In genomic region chr11:88175707-88176066, GRCh38 we compare ENCODE assay signal across 9 cellular contexts. TPM values are rescaled to one million over a fixed set of nuclear protein-coding genes. Genes with fewer than 3 reads are reported as not detected.
DNase-seq lines count a peak whose midpoint lies in the region; ATAC-seq and TF ChIP-seq lines count a peak whose summit lies in the region.
"Had no signal": no experiment of that assay in that cellular context is flagged by ENCODE, and none has a peak within 500 bp of the region (broad histone marks: within the 10 kb centered on the region; RNA-seq: fewer than 3 reads in every experiment).

No MANE protein-coding gene starts in this region.

- no peaks in the 10 kb centered on the region for H3K36me3 ChIP-seq in ES-I3 (ENCODE audit: insufficient read depth, low read length)
- H3K36me3 ChIP-seq in naive thymus-derived CD4-positive, alpha-beta T cell (ENCODE audit: control insufficient read depth in 2 of 3, insufficient read depth in 3 of 3, low read length in 3 of 3): no peaks in the 10 kb centered on the region

- peaks cover 9% of the 10 kb centered on the region for H3K27me3 Mint-ChIP-seq in brain
- peaks cover 0 to 9% (median 7%) of the 10 kb centered on the region in 5 donors for H3K27me3 Mint-ChIP-seq in naive thymus-derived CD4-positive, alpha-beta T cell

- H3K27ac ChIP-seq in naive thymus-derived CD4-positive, alpha-beta T cell (ENCODE audit: low read depth, low read length): no peak overlapping the region
- H3K27ac ChIP-seq: HL-60 had no signal

- H3K27ac Mint-ChIP-seq in brain: peak overlapping the region in 3 of 5 experiments; percentile 34 to 80 (median 45)
- no peak overlapping the region for H3K27ac Mint-ChIP-seq in naive thymus-derived CD4-positive, alpha-beta T cell

- no peaks in the 10 kb centered on the region for H3K9me3 ChIP-seq in ES-I3 (ENCODE audit: control insufficient read depth, insufficient read depth, low read length)
- no peaks in the 10 kb centered on the region for H3K9me3 ChIP-seq in naive thymus-derived CD4-positive, alpha-beta T cell (ENCODE audit: control insufficient read depth in 2 of 3, low read length in 3 of 3)

- TF ChIP-seq CTCF in brain (conservative IDR thresholded peaks at IDR 0.05): no peak

- peak overlapping the region; percentile 55; the same call in 1 of the 2 replicates for H3K9ac ChIP-seq in ES-I3 (ENCODE audit: low read depth, low read length)

- intact Hi-C loops in naive thymus-derived CD4-positive, alpha-beta T cell (cut with micrococcal nuclease): loop anchor here in 1 of 2 donors (5.0 kb wide), 2 partner anchors 242 to 367 kb away; no protein-coding TSS in a partner anchor

- H3K4me3 ChIP-seq in naive thymus-derived CD4-positive, alpha-beta T cell (ENCODE audit: low read length): no peak overlapping the region

- POLR2A ChIA-PET in naive thymus-derived CD4-positive, alpha-beta T cell (lab: Charles Lee): no interaction called here
- POLR2A ChIA-PET in HEK293T (lab: Yijun Ruan, JAX): no interaction called here

- H3K9me3 Mint-ChIP-seq in brain: peaks cover 0 to 2% (median 0%) of the 10 kb centered on the region in 5 experiments
- no peaks in the 10 kb centered on the region for H3K9me3 Mint-ChIP-seq in naive thymus-derived CD4-positive, alpha-beta T cell

- CTCF ChIA-PET in naive thymus-derived CD4-positive, alpha-beta T cell (lab: Charles Lee): no interaction called here
- CTCF ChIA-PET in HEK293T (lab: Yijun Ruan, JAX): no interaction called here

- peak overlapping the region; percentile 84 to 90 (median 85) for H3K4me3 Mint-ChIP-seq in brain
- peak overlapping the region in 6 of 10 donors; percentile 5 to 80 (median 40) for H3K4me3 Mint-ChIP-seq in naive thymus-derived CD4-positive, alpha-beta T cell

- H3K4me1 ChIP-seq in ES-I3 (ENCODE audit: insufficient read depth, low read length): peaks cover 9% of the 10 kb centered on the region; the same call in 1 of the 2 replicates
- peaks cover 0 to 4% of the 10 kb centered on the region in 2 donors for H3K4me1 ChIP-seq in naive thymus-derived CD4-positive, alpha-beta T cell (ENCODE audit: control insufficient read depth in 2 of 2, insufficient read depth in 2 of 2, low read length in 2 of 2)

- no peaks in the 10 kb centered on the region for H3K27me3 ChIP-seq in naive thymus-derived CD4-positive, alpha-beta T cell (ENCODE audit: control insufficient read depth in 2 of 2, insufficient read depth in 2 of 2, low read length in 2 of 2)

- ATAC-seq in HG02870 (IDR thresholded peaks at IDR 0.05; ENCODE audit: unreplicated experiment): peak; percentile 22
- no peak for ATAC-seq in naive thymus-derived CD4-positive, alpha-beta T cell
- no peak for ATAC-seq in HG03025 (IDR thresholded peaks at IDR 0.05; ENCODE audit: low FRiP score, unreplicated experiment)

- H3K4me1 Mint-ChIP-seq in brain: peaks cover 29% of the 10 kb centered on the region
- H3K4me1 Mint-ChIP-seq in naive thymus-derived CD4-positive, alpha-beta T cell: peaks cover 0 to 54% (median 8%) of the 10 kb centered on the region in 7 donors

- no peaks in the 10 kb centered on the region for H3K36me3 Mint-ChIP-seq in brain
- peaks cover 0 to 3% (median 0%) of the 10 kb centered on the region in 5 donors for H3K36me3 Mint-ChIP-seq in naive thymus-derived CD4-positive, alpha-beta T cell

- DNase-seq in naive thymus-derived CD4-positive, alpha-beta T cell: no peak
- DNase-seq in OCI-M2 (lab: John Stamatoyannopoulos, UW; ENCODE audit: unreplicated experiment) (no peak), HEK293T (ENCODE audit: extremely low spot score) (no peak), GM19238 (ENCODE audit: insufficient read length, low spot score) (no peak)

TF ChIP-seq in HEK293T, 16 proteins besides CTCF, POLR2A, EP300 and RAD21:
- no peak for TF ChIP-seq ARNT (IDR thresholded peaks at IDR 0.05)
- TF ChIP-seq FOXA1 (IDR thresholded peaks at IDR 0.05): no peak
- no peak for TF ChIP-seq CTBP1 (IDR thresholded peaks at IDR 0.05; ENCODE audit: borderline replicate concordance)
- TF ChIP-seq BHLHE40 (IDR thresholded peaks at IDR 0.05; ENCODE audit: borderline replicate concordance): no peak
- TF ChIP-seq SP1 (IDR thresholded peaks at IDR 0.05): no peak
- TF ChIP-seq PKNOX1 (IDR thresholded peaks at IDR 0.05): no peak
- TF ChIP-seq HDGF (IDR thresholded peaks at IDR 0.05; ENCODE audit: borderline replicate concordance): no peak
- no peak for TF ChIP-seq FOXK2 (IDR thresholded peaks at IDR 0.05)
- TF ChIP-seq SUZ12 (IDR thresholded peaks at IDR 0.05): no peak
- TF ChIP-seq FOXM1 (IDR thresholded peaks at IDR 0.05; ENCODE audit: borderline replicate concordance): no peak
- TF ChIP-seq ELF4 (IDR thresholded peaks at IDR 0.05): no peak
- no peak for TF ChIP-seq ZNF384 (IDR thresholded peaks at IDR 0.05)
- TF ChIP-seq L3MBTL2 (conservative IDR thresholded peaks at IDR 0.05): no peak
- no peak for TF ChIP-seq NFRKB (IDR thresholded peaks at IDR 0.05)
- no peak for TF ChIP-seq TARDBP (IDR thresholded peaks at IDR 0.05)
- TF ChIP-seq LEF1 (IDR thresholded peaks at IDR 0.05; ENCODE audit: borderline replicate concordance): no peak

RNA-seq across cellular contexts. Expression of gene RAB38, which starts 0.4 kb away (rescaled TPM):
- 0.39 TPM for polyA plus RNA-seq in brain (ENCODE audit: insufficient read depth, low read depth, low replicate concordance)
- 1 to 10 TPM in 2 of 5 experiments, under 1 TPM in 2, not detected in 1; 0.21 to 1.9 (median 0.92) TPM for total RNA-seq in naive thymus-derived CD4-positive, alpha-beta T cell
- polyA plus RNA-seq in naive thymus-derived CD4-positive, alpha-beta T cell: under 1 TPM in 1 of 2 donors, not detected in 1; 0.14 TPM

Comparison
In these comparisons a context has a peak if more than half of its experiments do, and no peak if none do; other contexts are left out.
1. H3K27ac Mint-ChIP-seq: peak in brain (3 of 5); none in naive thymus-derived CD4-positive, alpha-beta T cell (0 of 9).